Comparison of ENCODE assay signal across 9 cellular contexts in the genomic region with DNA sequence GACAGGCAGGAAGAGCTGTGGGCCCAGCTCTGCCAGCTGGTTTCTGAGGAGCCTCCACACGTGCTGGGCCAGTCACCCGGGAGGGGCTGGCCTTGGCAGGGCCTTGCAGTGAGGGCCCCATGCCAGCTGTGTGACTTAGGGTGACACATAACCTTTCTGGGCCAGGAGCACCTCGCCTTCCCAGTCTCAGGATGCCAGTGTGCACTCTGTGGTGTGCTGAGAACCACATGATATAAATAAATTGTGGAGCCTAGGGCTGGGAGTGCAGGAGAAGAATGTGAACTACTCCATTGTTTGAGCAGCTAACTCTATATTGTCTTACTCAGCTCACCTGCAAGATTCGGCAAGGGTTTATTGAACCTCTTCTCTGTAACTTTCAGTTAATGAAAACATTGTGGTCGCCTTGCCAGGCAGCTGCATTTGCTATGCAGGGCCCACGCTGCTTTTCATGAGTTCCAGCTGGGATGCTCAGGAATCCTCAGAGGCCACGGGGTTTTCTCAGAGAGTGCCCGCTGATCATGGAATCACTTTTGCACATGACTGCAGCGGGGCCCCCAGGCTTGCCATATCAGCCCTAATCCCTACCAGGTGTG.
DNase-seq lines count a peak whose midpoint lies in the region; ATAC-seq, FAIRE-seq and TF ChIP-seq lines count a peak whose summit lies in the region.
"Had no signal": no experiment of that assay in that cellular context is flagged by ENCODE, and none has a peak within 500 bp of the region (broad histone marks: within the 10 kb centered on the region; RNA-seq: fewer than 3 reads in every experiment).

No MANE protein-coding gene starts in this region.

- intact Hi-C loops in activated CD4-positive, alpha-beta T cell treated with anti-CD3 and anti-CD28 coated beads for 36 hours (cut with DNase I, micrococcal nuclease) = no loop called here
- intact Hi-C loops in activated T-helper 2 cell treated with anti-CD3 and anti-CD28 coated beads, Interferon-gamma antibody, Interleukin-2, Interleukin-4, amounts not matched to agents 10 μg/mL and 5 μg/mL and 100 μg/mL, durations not matched to agents 14 hours and 24 hours and 36 hours (cut with micrococcal nuclease) = no loop called here

- no peaks in the 10 kb centered on the region for H3K27me3 Mint-ChIP-seq in activated CD4-positive, alpha-beta T cell treated with anti-CD3 and anti-CD28 coated beads for 36 hours
- H3K27me3 Mint-ChIP-seq in T-helper 17 cell = no peaks in the 10 kb centered on the region
- peaks cover 10% of the 10 kb centered on the region for H3K27me3 Mint-ChIP-seq in activated T-helper 2 cell treated with anti-CD3 and anti-CD28 coated beads, Interferon-gamma antibody, Interleukin-2, Interleukin-4, amounts not matched to agents 10 μg/mL and 5 μg/mL and 100 μg/mL, durations not matched to agents 14 hours and 24 hours and 36 hours (ENCODE audit: low read depth)

- POLR2A ChIA-PET in activated CD4-positive, alpha-beta T cell treated with anti-CD3 and anti-CD28 coated beads for 36 hours (lab: Charles Lee) = no interaction called here

- H3K9me3 ChIP-seq in T-helper 17 cell (ENCODE audit: control insufficient read depth, low read length, poor library complexity, severe bottlenecking) = no peaks in the 10 kb centered on the region

- peaks cover 46% of the 10 kb centered on the region for H3K4me1 Mint-ChIP-seq in activated CD4-positive, alpha-beta T cell treated with anti-CD3 and anti-CD28 coated beads for 36 hours
- peaks cover 30% of the 10 kb centered on the region for H3K4me1 Mint-ChIP-seq in T-helper 17 cell
- H3K4me1 Mint-ChIP-seq in activated T-helper 2 cell treated with anti-CD3 and anti-CD28 coated beads, Interferon-gamma antibody, Interleukin-2, Interleukin-4, amounts not matched to agents 10 μg/mL and 5 μg/mL and 100 μg/mL, durations not matched to agents 14 hours and 24 hours and 36 hours (ENCODE audit: low read depth) = peaks cover 19% of the 10 kb centered on the region

- CTCF ChIA-PET in activated CD4-positive, alpha-beta T cell treated with anti-CD3 and anti-CD28 coated beads for 36 hours (lab: Charles Lee) = no interaction called here

- H3K4me3 Mint-ChIP-seq in activated CD4-positive, alpha-beta T cell treated with anti-CD3 and anti-CD28 coated beads for 36 hours = no peak overlapping the region
- H3K4me3 Mint-ChIP-seq in T-helper 17 cell = no peak overlapping the region
- no peak overlapping the region for H3K4me3 Mint-ChIP-seq in activated T-helper 2 cell treated with anti-CD3 and anti-CD28 coated beads, Interferon-gamma antibody, Interleukin-2, Interleukin-4, amounts not matched to agents 10 μg/mL and 5 μg/mL and 100 μg/mL, durations not matched to agents 14 hours and 24 hours and 36 hours (ENCODE audit: low read depth)

- no peak overlapping the region for H3K27ac Mint-ChIP-seq in activated CD4-positive, alpha-beta T cell treated with anti-CD3 and anti-CD28 coated beads for 36 hours
- peak overlapping the region; percentile 60 for H3K27ac Mint-ChIP-seq in T-helper 17 cell
- no peak overlapping the region for H3K27ac Mint-ChIP-seq in activated T-helper 2 cell treated with anti-CD3 and anti-CD28 coated beads, Interferon-gamma antibody, Interleukin-2, Interleukin-4, amounts not matched to agents 10 μg/mL and 5 μg/mL and 100 μg/mL, durations not matched to agents 14 hours and 24 hours and 36 hours

- DNase-seq in activated CD4-positive, alpha-beta T cell treated with anti-CD3 and anti-CD28 coated beads for 36 hours = peak; percentile 55
- DNase-seq in activated CD4-positive, alpha-beta T cell treated with anti-CD3 and anti-CD28 coated beads, Interleukin-2, amount 50 U/mL, for 4 hours = no peak
- DNase-seq in T-helper 17 cell (no peak), foreskin keratinocyte (peak; percentile 51 to 64), stromal cell of bone marrow (ENCODE audit: low read depth) (peak; percentile 57), HTR-8/SVneo (ENCODE audit: insufficient read length, low spot score) (no peak), cortex of kidney (lab: John Stamatoyannopoulos, UW) (no peak)
- no peak for DNase-seq in activated T-helper 2 cell treated with anti-CD3 and anti-CD28 coated beads, Interferon-gamma antibody, Interleukin-2, Interleukin-4, amounts not matched to agents 10 μg/mL and 5 μg/mL and 100 μg/mL, durations not matched to agents 14 hours and 24 hours and 36 hours (ENCODE audit: low spot score)
- DNase-seq: NCI-H226 had no signal

- H3K36me3 Mint-ChIP-seq in activated CD4-positive, alpha-beta T cell treated with anti-CD3 and anti-CD28 coated beads for 36 hours (ENCODE audit: low read depth) = no peaks in the 10 kb centered on the region
- no peaks in the 10 kb centered on the region for H3K36me3 Mint-ChIP-seq in T-helper 17 cell (ENCODE audit: low read depth)
- H3K36me3 Mint-ChIP-seq in activated T-helper 2 cell treated with anti-CD3 and anti-CD28 coated beads, Interferon-gamma antibody, Interleukin-2, Interleukin-4, amounts not matched to agents 10 μg/mL and 5 μg/mL and 100 μg/mL, durations not matched to agents 14 hours and 24 hours and 36 hours (ENCODE audit: low read depth) = no peaks in the 10 kb centered on the region

- peak; percentile 11 for TF ChIP-seq CTCF in foreskin keratinocyte (conservative IDR thresholded peaks at IDR 0.05)

- no peak for FAIRE-seq in HTR-8/SVneo (lab: Jason Lieb, UNC)

- peak; percentile 35 for ATAC-seq in activated CD4-positive, alpha-beta T cell treated with anti-CD3 and anti-CD28 coated beads for 36 hours
- ATAC-seq in T-helper 17 cell (no peak), foreskin keratinocyte (peak; percentile 86)

- no peak overlapping the region for H3K27ac ChIP-seq in foreskin keratinocyte

- H3K4me1 ChIP-seq in foreskin keratinocyte = peaks cover 5% of the 10 kb centered on the region

- H3K27me3 ChIP-seq in foreskin keratinocyte = peaks cover 20% of the 10 kb centered on the region

- no peaks in the 10 kb centered on the region for H3K9me3 Mint-ChIP-seq in activated CD4-positive, alpha-beta T cell treated with anti-CD3 and anti-CD28 coated beads for 36 hours (ENCODE audit: low read depth)
- H3K9me3 Mint-ChIP-seq in activated T-helper 2 cell treated with anti-CD3 and anti-CD28 coated beads, Interferon-gamma antibody, Interleukin-2, Interleukin-4, amounts not matched to agents 10 μg/mL and 5 μg/mL and 100 μg/mL, durations not matched to agents 14 hours and 24 hours and 36 hours = no peaks in the 10 kb centered on the region

Comparison
In these comparisons a context has a peak if more than half of its experiments do, and no peak if none do; other contexts are left out.
1. DNase-seq: peak in activated CD4-positive, alpha-beta T cell treated with anti-CD3 and anti-CD28 coated beads for 36 hours (single experiment), foreskin keratinocyte (2 of 2) and stromal cell of bone marrow (single experiment); none in activated CD4-positive, alpha-beta T cell treated with anti-CD3 and anti-CD28 coated beads, Interleukin-2, amount 50 U/mL, for 4 hours (0 of 2), T-helper 17 cell (0 of 3), HTR-8/SVneo (single experiment), activated T-helper 2 cell treated with anti-CD3 and anti-CD28 coated beads, Interferon-gamma antibody, Interleukin-2, Interleukin-4, amounts not matched to agents 10 μg/mL and 5 μg/mL and 100 μg/mL, durations not matched to agents 14 hours and 24 hours and 36 hours (single experiment) and cortex of kidney (single experiment).